ENCODE assay signal across 8 cellular contexts in the genomic region with DNA sequence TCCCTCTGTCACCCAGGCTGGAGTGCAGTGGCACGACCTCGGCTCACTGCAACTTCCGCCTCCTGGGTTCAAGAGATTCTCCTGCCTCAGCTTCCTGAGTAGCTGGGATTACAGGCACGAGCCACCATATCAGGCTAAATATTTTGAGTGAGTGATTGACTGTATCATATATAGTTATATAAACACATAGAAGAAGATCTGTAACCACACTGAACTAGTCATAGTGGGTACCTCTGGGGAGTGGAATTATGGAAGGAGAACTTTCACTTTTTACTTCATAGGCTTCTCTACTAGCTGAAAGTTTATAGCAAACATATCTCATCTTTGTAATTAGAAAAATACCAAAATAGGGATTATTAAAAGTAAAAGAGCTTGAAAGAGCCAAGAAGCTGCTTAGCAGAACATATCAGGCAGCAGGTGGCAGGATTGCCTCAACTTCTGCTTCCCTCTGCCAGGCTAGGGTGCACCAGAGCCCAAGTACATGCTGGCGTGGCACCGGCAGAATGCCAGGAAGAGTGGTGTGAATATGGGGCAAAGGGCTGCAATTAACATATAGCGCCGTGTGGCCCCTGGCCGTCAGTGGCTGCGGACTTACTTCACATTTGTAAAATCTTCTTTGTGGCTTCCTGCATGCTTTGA. TPM values are rescaled to one million over a fixed set of nuclear protein-coding genes. Genes with fewer than 3 reads are reported as not detected.
DNase-seq lines count a peak whose midpoint lies in the region; ATAC-seq and TF ChIP-seq lines count a peak whose summit lies in the region.

No MANE protein-coding gene starts in this region.

- peak; percentile 54 for ATAC-seq in central memory CD8-positive, alpha-beta T cell (replicated peaks; ENCODE audit: extremely low read depth, poor library complexity, severe bottlenecking)
- ATAC-seq in memory B cell (ENCODE audit: low read depth) (peak; percentile 52), HG03432 (IDR thresholded peaks at IDR 0.05; ENCODE audit: unreplicated experiment) (no peak), HG03095 (IDR thresholded peaks at IDR 0.05; ENCODE audit: unreplicated experiment) (no peak)

- peak; percentile 47; the same call in 1 of the 2 replicates for TF ChIP-seq CTCF in HFFc6 (IDR thresholded peaks at IDR 0.05)

- DNase-seq in COLO668 (lab: John Stamatoyannopoulos, UW; ENCODE audit: unreplicated experiment) (peak; percentile 0), HFFc6 (no peak), T-helper 22 cell (ENCODE audit: low read depth) (peak; percentile 25), memory B cell (ENCODE audit: low spot score in 2 of 2) (peak; percentile 7 to 11)
- no peak for DNase-seq in central memory CD8-positive, alpha-beta T cell (ENCODE audit: low spot score in 2 of 2)
- no peak for DNase-seq in NK-92 treated with Interleukin-12 subunit alpha and Interleukin-12 subunit beta, amount 100 ng/mL, for 24 hours (lab: John Stamatoyannopoulos, UW)

- H3K36me3 Mint-ChIP-seq in HFFc6 (ENCODE audit: low read depth) (no peaks in the 10 kb centered on the region), memory B cell (no peaks in the 10 kb centered on the region)
- no peaks in the 10 kb centered on the region for H3K36me3 Mint-ChIP-seq in central memory CD8-positive, alpha-beta T cell (ENCODE audit: insufficient read depth)

- H3K9me3 Mint-ChIP-seq in HFFc6, result no peaks in the 10 kb centered on the region
- H3K9me3 Mint-ChIP-seq in central memory CD8-positive, alpha-beta T cell, result no peaks in the 10 kb centered on the region
- H3K9me3 Mint-ChIP-seq in memory B cell, result no peaks in the 10 kb centered on the region

- H3K27ac Mint-ChIP-seq in HFFc6 (no peak overlapping the region), memory B cell (no peak overlapping the region)
- no peak overlapping the region for H3K27ac Mint-ChIP-seq in central memory CD8-positive, alpha-beta T cell (ENCODE audit: low read depth)

- peaks cover 7% of the 10 kb centered on the region for H3K27me3 Mint-ChIP-seq in HFFc6 (ENCODE audit: insufficient read depth)
- H3K27me3 Mint-ChIP-seq in central memory CD8-positive, alpha-beta T cell, result no peaks in the 10 kb centered on the region
- H3K27me3 Mint-ChIP-seq in memory B cell, result peaks cover 3% of the 10 kb centered on the region

- H3K4me1 Mint-ChIP-seq in HFFc6 (ENCODE audit: low read depth) (peaks cover 8% of the 10 kb centered on the region; the same call in 1 of the 2 replicates), memory B cell (no peaks in the 10 kb centered on the region)
- H3K4me1 Mint-ChIP-seq in central memory CD8-positive, alpha-beta T cell, result peaks cover 4% of the 10 kb centered on the region

- H3K4me3 Mint-ChIP-seq in HFFc6 (no peak overlapping the region), memory B cell (no peak overlapping the region)
- no peak overlapping the region for H3K4me3 Mint-ChIP-seq in central memory CD8-positive, alpha-beta T cell

RNA-seq across cellular contexts. Expression of gene CD40LG, which starts 39.5 kb away (rescaled TPM):
- not detected for total RNA-seq in HFFc6 (2021; fragmentation: NEBNext Ultra II Directional; extraction: Animal tissue kit (Norgen Biotek cat#: 25700))

Comparison
In these comparisons a context has a peak if more than half of its experiments do, and no peak if none do; other contexts are left out.
1. DNase-seq: peak in COLO668 (single experiment), T-helper 22 cell (single experiment) and memory B cell (2 of 2); none in HFFc6 (single experiment), central memory CD8-positive, alpha-beta T cell (0 of 2) and NK-92 treated with Interleukin-12 subunit alpha and Interleukin-12 subunit beta, amount 100 ng/mL, for 24 hours (single experiment).
2. ATAC-seq: peak in central memory CD8-positive, alpha-beta T cell (single experiment) and memory B cell (single experiment); none in HG03432 (single experiment) and HG03095 (single experiment).